21 cellular contexts compared by ENCODE assay signal in the genomic region with DNA sequence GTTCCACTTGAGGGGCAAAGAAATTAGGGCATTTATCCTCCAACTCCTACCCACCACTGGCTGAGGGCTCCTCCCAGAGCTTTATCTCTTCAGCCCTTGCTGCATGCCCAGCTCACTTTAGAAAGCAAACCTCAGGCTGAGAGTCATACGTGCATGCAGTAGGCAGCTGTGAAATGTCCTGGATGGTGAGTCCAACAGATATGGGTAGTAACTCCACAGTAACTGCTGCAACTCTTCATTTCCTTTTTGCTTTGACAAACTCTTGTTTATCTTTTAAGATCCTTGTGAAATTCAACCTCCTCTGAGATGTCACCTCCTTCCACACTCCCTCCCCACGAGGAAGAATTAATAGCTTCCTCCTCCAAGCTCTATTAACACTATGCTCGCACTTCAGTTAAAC. TPM values are rescaled to one million over a fixed set of nuclear protein-coding genes. Genes with fewer than 3 reads are reported as not detected.
DNase-seq lines count a peak whose midpoint lies in the region; ATAC-seq and TF ChIP-seq lines count a peak whose summit lies in the region.
"Had no signal": no experiment of that assay in that cellular context is flagged by ENCODE, and none has a peak within 500 bp of the region (broad histone marks: within the 10 kb centered on the region; RNA-seq: fewer than 3 reads in every experiment).

No MANE protein-coding gene starts in this region.

- H3K4me1 ChIP-seq in Loucy (ENCODE audit: insufficient read depth, low read length, poor library complexity, severe bottlenecking), result peaks cover 52% of the 10 kb centered on the region
- peaks cover 30% of the 10 kb centered on the region for H3K4me1 ChIP-seq in SJSA1 (replicated peaks)
- peaks cover 9% of the 10 kb centered on the region for H3K4me1 ChIP-seq in body of pancreas
- H3K4me1 ChIP-seq: HAP-1 had no signal

- H3K27me3 ChIP-seq in Loucy (ENCODE audit: insufficient read depth, low read length, poor library complexity, severe bottlenecking) (no peaks in the 10 kb centered on the region), SJSA1 (replicated peaks) (no peaks in the 10 kb centered on the region), body of pancreas (no peaks in the 10 kb centered on the region)

- no peaks in the 10 kb centered on the region for H3K79me2 ChIP-seq in Loucy (ENCODE audit: insufficient read depth, low read length)

- H3K36me3 Mint-ChIP-seq in nephron (ENCODE audit: low read depth) (no peaks in the 10 kb centered on the region), progenitor cell of endocrine pancreas (ENCODE audit: insufficient read depth) (no peaks in the 10 kb centered on the region), osteocyte (ENCODE audit: unreplicated experiment) (no peaks in the 10 kb centered on the region)
- H3K36me3 Mint-ChIP-seq: CD4-positive, alpha-beta memory T cell had no signal

- H3K27ac ChIP-seq in SJSA1 (peak overlapping the region; percentile 56; the same call in 1 of the 2 replicates), body of pancreas (no peak overlapping the region)

- H3K4me2 ChIP-seq in Loucy (ENCODE audit: low read depth, low read length, poor library complexity, severe bottlenecking), result peak overlapping the region; percentile 31
- H3K4me2 ChIP-seq: GM23338 had no signal

- H3K36me3 ChIP-seq in Loucy (ENCODE audit: insufficient read depth, low read length) (no peaks in the 10 kb centered on the region), SJSA1 (no peaks in the 10 kb centered on the region), body of pancreas (replicated peaks in 1 of 2; ENCODE audit: insufficient read depth in 1 of 2, low read depth in 2 of 2) (no peaks in the 10 kb centered on the region)
- H3K36me3 ChIP-seq: HAP-1 had no signal

- no peak overlapping the region for H3K4me3 Mint-ChIP-seq in nephron
- H3K4me3 Mint-ChIP-seq in progenitor cell of endocrine pancreas (ENCODE audit: low read depth), result no peak overlapping the region
- H3K4me3 Mint-ChIP-seq in osteocyte (ENCODE audit: unreplicated experiment), result no peak overlapping the region
- H3K4me3 Mint-ChIP-seq: CD4-positive, alpha-beta memory T cell; GM23338 had no signal

- ATAC-seq in body of pancreas, result no peak
- ATAC-seq: GM12878, GM23338, Right ventricle myocardium inferior had no signal

- no peak overlapping the region for H3K9ac ChIP-seq in Loucy (ENCODE audit: low read depth, low read length, poor library complexity, severe bottlenecking)

- 57 to 65% methylated on average over 3 of the region's 3 CpGs for WGBS in body of pancreas, 2 donors

- no peaks in the 10 kb centered on the region for H3K9me3 Mint-ChIP-seq in nephron
- no peaks in the 10 kb centered on the region for H3K9me3 Mint-ChIP-seq in progenitor cell of endocrine pancreas (ENCODE audit: low read depth)
- no peaks in the 10 kb centered on the region for H3K9me3 Mint-ChIP-seq in osteocyte (ENCODE audit: unreplicated experiment)
- H3K9me3 Mint-ChIP-seq: GM23338 had no signal

- H3K4me3 ChIP-seq in Loucy (ENCODE audit: low read length, poor library complexity, severe bottlenecking), result no peak overlapping the region
- H3K4me3 ChIP-seq in SJSA1, result no peak overlapping the region
- H3K4me3 ChIP-seq in fibroblast of pulmonary artery (replicated peaks; ENCODE audit: low read depth, low read length), result no peak overlapping the region
- H3K4me3 ChIP-seq in body of pancreas, result no peak overlapping the region
- H3K4me3 ChIP-seq: GM12878, GM23338, HAP-1 had no signal

- peak overlapping the region; percentile 59; the same call in 1 of the 2 replicates for H2AFZ ChIP-seq in Loucy (ENCODE audit: low read length)
- H2AFZ ChIP-seq: GM23338 had no signal

- H3K27me3 Mint-ChIP-seq in nephron (ENCODE audit: low read depth) (peaks cover 30% of the 10 kb centered on the region), progenitor cell of endocrine pancreas (peaks cover 10% of the 10 kb centered on the region), osteocyte (ENCODE audit: unreplicated experiment) (peaks cover 9% of the 10 kb centered on the region)

- intact Hi-C loops in body of pancreas (cut with DNase I), result no loop called here

- H3K4me1 Mint-ChIP-seq in nephron (peaks cover 27% of the 10 kb centered on the region), progenitor cell of endocrine pancreas (ENCODE audit: low read depth) (peaks cover 5% of the 10 kb centered on the region), osteocyte (ENCODE audit: unreplicated experiment) (peaks cover 3% of the 10 kb centered on the region)

- H3K27ac Mint-ChIP-seq in nephron (peak overlapping the region in 2 of 3 experiments; percentile 8), progenitor cell of endocrine pancreas (no peak overlapping the region), osteocyte (ENCODE audit: unreplicated experiment) (no peak overlapping the region)
- H3K27ac Mint-ChIP-seq: GM23338 had no signal

- TF ChIP-seq CTCF in Loucy (conservative IDR thresholded peaks at IDR 0.05; ENCODE audit: low read length) (no peak), fibroblast of pulmonary artery (IDR thresholded peaks at IDR 0.05; ENCODE audit: low read length, missing control alignments) (no peak), nephron (IDR thresholded peaks at IDR 0.05; ENCODE audit: unreplicated experiment in 3 of 3) (no peak), progenitor cell of endocrine pancreas (IDR thresholded peaks at IDR 0.05; ENCODE audit: unreplicated experiment) (no peak), body of pancreas (IDR thresholded peaks at IDR 0.05) (no peak), osteocyte (IDR thresholded peaks at IDR 0.05) (no peak)

- no peaks in the 10 kb centered on the region for H3F3A ChIP-seq in Loucy (ENCODE audit: low read depth)

- no peak for TF ChIP-seq POLR2A in body of pancreas (IDR thresholded peaks at IDR 0.05)

- no peaks in the 10 kb centered on the region for H3K9me2 ChIP-seq in Loucy (replicated peaks; ENCODE audit: low read depth, low read length)

- no peak for DNase-seq in SJSA1 (ENCODE audit: low read depth in 1 of 2, low spot score in 2 of 2)
- peak; percentile 8 for DNase-seq in fibroblast of pulmonary artery (ENCODE audit: low read depth)
- DNase-seq in progenitor cell of endocrine pancreas (ENCODE audit: low spot score, unreplicated experiment), result no peak
- no peak for DNase-seq in body of pancreas
- DNase-seq in osteocyte (ENCODE audit: extremely low spot score, unreplicated experiment), result no peak
- no peak for DNase-seq in AG20443 (ENCODE audit: low spot score)
- DNase-seq: Caco-2; CD4-positive, alpha-beta memory T cell; DMS 273 treated with DMSO at 0.1 percent for 48 hours; KBM-7; NCI-H1092 treated with DMSO at 0.1 percent for 48 hours; NCI-H1436 treated with DMSO at 0.1 percent for 48 hours; NCI-H1930; NCI-H524; NCI-H774 had no signal

- H4K20me1 ChIP-seq in Loucy (ENCODE audit: insufficient read depth, low read length, poor library complexity, severe bottlenecking), result no peaks in the 10 kb centered on the region

- no peaks in the 10 kb centered on the region for H3K9me3 ChIP-seq in Loucy (ENCODE audit: insufficient read depth, low read depth, low read length)
- no peaks in the 10 kb centered on the region for H3K9me3 ChIP-seq in SJSA1 (replicated peaks)
- H3K9me3 ChIP-seq in body of pancreas, result no peaks in the 10 kb centered on the region
- H3K9me3 ChIP-seq: Caco-2, HAP-1 had no signal

RNA-seq across cellular contexts. Expression of a gene that starts 35.9 kb away (rescaled TPM):
- total RNA-seq in SJSA1 (2014; rRNA removed; shearing (Covaris generic)), result 501 and 574 TPM in 2 replicates
- total RNA-seq in progenitor cell of endocrine pancreas (504 and 531 TPM in 2 replicates), body of pancreas (100 to 1,000 TPM; 144 to 266 TPM), osteocyte (321 and 339 TPM in 2 replicates)

Comparison
In these comparisons a context has a peak if more than half of its experiments do, and no peak if none do; other contexts are left out.
1. H3K27ac Mint-ChIP-seq: peak in nephron (2 of 3); none in progenitor cell of endocrine pancreas (single experiment) and osteocyte (single experiment).